Comparison of ENCODE assay signal across 1 cellular context in the genomic region with DNA sequence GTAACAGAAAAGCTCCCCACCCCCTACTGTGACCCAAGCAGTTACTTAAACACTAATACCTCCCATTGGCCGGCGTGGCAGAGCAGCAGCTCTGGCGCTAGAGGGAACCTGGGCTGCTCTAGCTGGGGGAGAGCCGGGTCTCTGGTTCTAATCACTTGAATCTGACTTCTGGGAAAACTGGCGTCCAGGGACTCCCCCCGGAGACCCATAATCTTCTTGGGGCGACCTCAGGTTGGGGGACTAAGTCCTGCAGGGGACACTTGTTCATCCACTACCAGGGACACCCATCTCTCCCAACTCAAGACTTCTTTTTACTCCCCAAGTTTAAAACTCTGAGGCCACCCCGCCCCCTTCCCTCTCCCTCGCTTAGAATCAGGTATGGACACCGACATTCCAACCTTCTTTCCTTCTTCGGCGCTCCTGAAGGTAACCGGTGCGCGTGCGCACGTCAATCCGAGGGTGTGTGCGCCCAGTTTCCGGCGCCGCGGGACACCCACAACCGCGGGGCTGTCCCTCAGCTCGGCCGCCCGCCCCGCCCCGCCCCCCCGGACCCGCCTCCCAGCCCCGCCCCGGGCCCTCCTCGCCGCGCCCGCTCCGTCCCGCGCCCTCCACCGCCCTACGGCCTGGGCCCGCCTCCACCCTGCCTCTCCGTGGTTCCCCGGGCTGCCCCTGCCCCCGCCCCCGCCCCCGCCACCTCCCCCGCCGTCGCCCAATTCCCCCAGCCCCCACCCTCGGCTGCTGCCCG.
TF ChIP-seq lines count a peak whose summit lies in the region.

A gene with protein sequence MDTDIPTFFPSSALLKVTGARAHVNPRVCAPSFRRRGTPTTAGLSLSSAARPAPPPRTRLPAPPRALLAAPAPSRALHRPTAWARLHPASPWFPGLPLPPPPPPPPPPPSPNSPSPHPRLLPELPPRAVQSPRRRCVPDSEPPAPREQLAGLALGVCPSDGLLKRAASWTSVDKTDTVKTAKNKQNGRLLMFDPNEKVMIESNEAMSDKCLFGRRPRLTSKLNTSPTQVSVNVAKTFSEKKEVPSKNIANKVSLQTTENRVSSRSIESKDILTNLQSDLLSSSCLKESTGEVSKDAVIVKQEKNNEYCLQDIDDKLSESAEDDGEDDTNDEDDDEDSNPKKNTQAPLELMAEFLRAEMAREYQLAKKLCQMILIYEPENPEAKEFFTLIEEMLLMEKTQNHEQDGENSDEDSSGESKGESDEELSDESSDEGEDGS (plus strand): TSS at position 75 of the 745 bp plus-strand sequence. CDS start 304 bp downstream, at position 379.

TF ChIP-seq in HepG2, 621 proteins besides CTCF, POLR2A, EP300 and RAD21 (continued from another document and continues in another):
- TF ChIP-seq TEAD3 (CRISPR knock-in tag; optimal IDR thresholded peaks at IDR 0.05; ENCODE audit: borderline replicate concordance) (peak; percentile 71), MAZ (IDR thresholded peaks at IDR 0.05; ENCODE audit: borderline replicate concordance, low read depth, low read length) (no peak), MAZ (CRISPR knock-in tag; IDR thresholded peaks at IDR 0.05; ENCODE audit: low read depth) (0 out of 2 replicates have a peak, but pooled peaks have one; percentile 56), ETV5 (CRISPR knock-in tag; IDR thresholded peaks at IDR 0.05; ENCODE audit: borderline replicate concordance) (peak; percentile 38; the same call in 1 of the 2 replicates), SRF (IDR thresholded peaks at IDR 0.05; ENCODE audit: low read depth, low read length) (peak; percentile 50), ZNF614 (CRISPR knock-in tag; IDR thresholded peaks at IDR 0.05; ENCODE audit: borderline replicate concordance) (peak; percentile 46; the same call in 1 of the 2 replicates), POGZ (CRISPR knock-in tag; IDR thresholded peaks at IDR 0.05) (0 out of 2 replicates have a peak, but pooled peaks have one; percentile 12), GABPB1 (CRISPR knock-in tag; IDR thresholded peaks at IDR 0.05) (peak; percentile 73), HDAC6 (IDR thresholded peaks at IDR 0.05; ENCODE audit: low read depth, low read length) (no peak), HDAC2 (CRISPR knock-in tag; IDR thresholded peaks at IDR 0.05) (peak; percentile 18; the same call in 1 of the 2 replicates), SAP130 (CRISPR knock-in tag; IDR thresholded peaks at IDR 0.05; ENCODE audit: low read depth) (peak; percentile 65), ASH2L (IDR thresholded peaks at IDR 0.05; ENCODE audit: insufficient read length, low read depth, low read length) (peak; percentile 10), XRCC5 (optimal IDR thresholded peaks at IDR 0.05; ENCODE audit: low read length) (peak; percentile 19), KMT2A (CRISPR knock-in tag; IDR thresholded peaks at IDR 0.05) (0 out of 2 replicates have a peak, but pooled peaks have one; percentile 10), ZNF543 (CRISPR knock-in tag; IDR thresholded peaks at IDR 0.05) (peak; percentile 6; the same call in 1 of the 2 replicates), ZNF331 (CRISPR knock-in tag; IDR thresholded peaks at IDR 0.05) (peak; percentile 24; the same call in 1 of the 2 replicates), YEATS4 (CRISPR knock-in tag; IDR thresholded peaks at IDR 0.05; ENCODE audit: borderline replicate concordance) (0 out of 2 replicates have a peak, but pooled peaks have one; percentile 16), ZNF207 (IDR thresholded peaks at IDR 0.05; ENCODE audit: borderline replicate concordance) (no peak), ZNF33A (CRISPR knock-in tag; IDR thresholded peaks at IDR 0.05; ENCODE audit: borderline replicate concordance) (no peak), CAMTA2 (CRISPR knock-in tag; IDR thresholded peaks at IDR 0.05; ENCODE audit: borderline replicate concordance) (0 out of 2 replicates have a peak, but pooled peaks have one; percentile 53), ZNF572 (CRISPR knock-in tag; IDR thresholded peaks at IDR 0.05) (0 out of 2 replicates have a peak, but pooled peaks have one; percentile 14), ZNF136 (CRISPR knock-in tag; IDR thresholded peaks at IDR 0.05; ENCODE audit: low read depth) (peak; percentile 68; the same call in 1 of the 2 replicates), ZMYM4 (CRISPR knock-in tag; IDR thresholded peaks at IDR 0.05) (peak; percentile 3; the same call in 1 of the 2 replicates), PPARG (CRISPR knock-in tag; conservative IDR thresholded peaks at IDR 0.05) (0 out of 2 replicates have a peak, but pooled peaks have one; percentile 9), TOE1 (CRISPR knock-in tag; IDR thresholded peaks at IDR 0.05) (0 out of 2 replicates have a peak, but pooled peaks have one; percentile 50), THAP11 (CRISPR knock-in tag; IDR thresholded peaks at IDR 0.05) (0 out of 2 replicates have a peak, but pooled peaks have one; percentile 16), POLR2G (IDR thresholded peaks at IDR 0.05; ENCODE audit: low read depth, low read length) (peak; percentile 56; the same call in 1 of the 2 replicates), EHMT2 (IDR thresholded peaks at IDR 0.05; ENCODE audit: borderline replicate concordance, low read depth, low read length) (no peak), SP1 (IDR thresholded peaks at IDR 0.05) (no peak), SP1 (CRISPR knock-in tag; IDR thresholded peaks at IDR 0.05) (peak; percentile 65; the same call in 1 of the 2 replicates), SMAD3 (CRISPR knock-in tag; IDR thresholded peaks at IDR 0.05) (0 out of 2 replicates have a peak, but pooled peaks have one; percentile 25), KDM2A (CRISPR knock-in tag; IDR thresholded peaks at IDR 0.05; ENCODE audit: borderline replicate concordance, low read depth) (0 out of 2 replicates have a peak, but pooled peaks have one; percentile 5), PAWR (CRISPR knock-in tag; IDR thresholded peaks at IDR 0.05; ENCODE audit: borderline replicate concordance) (no peak)
- TF ChIP-seq, protein P1, sequence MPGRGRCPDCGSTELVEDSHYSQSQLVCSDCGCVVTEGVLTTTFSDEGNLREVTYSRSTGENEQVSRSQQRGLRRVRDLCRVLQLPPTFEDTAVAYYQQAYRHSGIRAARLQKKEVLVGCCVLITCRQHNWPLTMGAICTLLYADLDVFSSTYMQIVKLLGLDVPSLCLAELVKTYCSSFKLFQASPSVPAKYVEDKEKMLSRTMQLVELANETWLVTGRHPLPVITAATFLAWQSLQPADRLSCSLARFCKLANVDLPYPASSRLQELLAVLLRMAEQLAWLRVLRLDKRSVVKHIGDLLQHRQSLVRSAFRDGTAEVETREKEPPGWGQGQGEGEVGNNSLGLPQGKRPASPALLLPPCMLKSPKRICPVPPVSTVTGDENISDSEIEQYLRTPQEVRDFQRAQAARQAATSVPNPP (CRISPR knock-in tag; IDR thresholded peaks at IDR 0.05): no peak
- TF ChIP-seq, protein P2, sequence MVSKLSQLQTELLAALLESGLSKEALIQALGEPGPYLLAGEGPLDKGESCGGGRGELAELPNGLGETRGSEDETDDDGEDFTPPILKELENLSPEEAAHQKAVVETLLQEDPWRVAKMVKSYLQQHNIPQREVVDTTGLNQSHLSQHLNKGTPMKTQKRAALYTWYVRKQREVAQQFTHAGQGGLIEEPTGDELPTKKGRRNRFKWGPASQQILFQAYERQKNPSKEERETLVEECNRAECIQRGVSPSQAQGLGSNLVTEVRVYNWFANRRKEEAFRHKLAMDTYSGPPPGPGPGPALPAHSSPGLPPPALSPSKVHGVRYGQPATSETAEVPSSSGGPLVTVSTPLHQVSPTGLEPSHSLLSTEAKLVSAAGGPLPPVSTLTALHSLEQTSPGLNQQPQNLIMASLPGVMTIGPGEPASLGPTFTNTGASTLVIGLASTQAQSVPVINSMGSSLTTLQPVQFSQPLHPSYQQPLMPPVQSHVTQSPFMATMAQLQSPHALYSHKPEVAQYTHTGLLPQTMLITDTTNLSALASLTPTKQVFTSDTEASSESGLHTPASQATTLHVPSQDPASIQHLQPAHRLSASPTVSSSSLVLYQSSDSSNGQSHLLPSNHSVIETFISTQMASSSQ (IDR thresholded peaks at IDR 0.05; ENCODE audit: low read depth): 0 out of 2 replicates have a peak, but pooled peaks have one; percentile 15
- TF ChIP-seq, protein P2 (CRISPR knock-in tag; IDR thresholded peaks at IDR 0.05; ENCODE audit: borderline replicate concordance): no peak; the same call in 1 of the 2 replicates
- TF ChIP-seq, protein P3, sequence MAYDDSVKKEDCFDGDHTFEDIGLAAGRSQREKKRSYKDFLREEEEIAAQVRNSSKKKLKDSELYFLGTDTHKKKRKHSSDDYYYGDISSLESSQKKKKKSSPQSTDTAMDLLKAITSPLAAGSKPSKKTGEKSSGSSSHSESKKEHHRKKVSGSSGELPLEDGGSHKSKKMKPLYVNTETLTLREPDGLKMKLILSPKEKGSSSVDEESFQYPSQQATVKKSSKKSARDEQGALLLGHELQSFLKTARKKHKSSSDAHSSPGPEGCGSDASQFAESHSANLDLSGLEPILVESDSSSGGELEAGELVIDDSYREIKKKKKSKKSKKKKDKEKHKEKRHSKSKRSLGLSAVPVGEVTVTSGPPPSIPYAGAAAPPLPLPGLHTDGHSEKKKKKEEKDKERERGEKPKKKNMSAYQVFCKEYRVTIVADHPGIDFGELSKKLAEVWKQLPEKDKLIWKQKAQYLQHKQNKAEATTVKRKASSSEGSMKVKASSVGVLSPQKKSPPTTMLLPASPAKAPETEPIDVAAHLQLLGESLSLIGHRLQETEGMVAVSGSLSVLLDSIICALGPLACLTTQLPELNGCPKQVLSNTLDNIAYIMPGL (CRISPR knock-in tag; IDR thresholded peaks at IDR 0.05; ENCODE audit: borderline replicate concordance in 1 of 2, low read depth in 1 of 2): peak in 1 of 2 experiments; percentile 27; a peak in 1 of 4 replicates
- TF ChIP-seq, protein P4, sequence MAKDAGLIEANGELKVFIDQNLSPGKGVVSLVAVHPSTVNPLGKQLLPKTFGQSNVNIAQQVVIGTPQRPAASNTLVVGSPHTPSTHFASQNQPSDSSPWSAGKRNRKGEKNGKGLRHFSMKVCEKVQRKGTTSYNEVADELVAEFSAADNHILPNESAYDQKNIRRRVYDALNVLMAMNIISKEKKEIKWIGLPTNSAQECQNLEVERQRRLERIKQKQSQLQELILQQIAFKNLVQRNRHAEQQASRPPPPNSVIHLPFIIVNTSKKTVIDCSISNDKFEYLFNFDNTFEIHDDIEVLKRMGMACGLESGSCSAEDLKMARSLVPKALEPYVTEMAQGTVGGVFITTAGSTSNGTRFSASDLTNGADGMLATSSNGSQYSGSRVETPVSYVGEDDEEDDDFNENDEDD (CRISPR knock-in tag; IDR thresholded peaks at IDR 0.05; ENCODE audit: borderline replicate concordance): 0 out of 2 replicates have a peak, but pooled peaks have one; percentile 7
- TF ChIP-seq, protein P5, sequence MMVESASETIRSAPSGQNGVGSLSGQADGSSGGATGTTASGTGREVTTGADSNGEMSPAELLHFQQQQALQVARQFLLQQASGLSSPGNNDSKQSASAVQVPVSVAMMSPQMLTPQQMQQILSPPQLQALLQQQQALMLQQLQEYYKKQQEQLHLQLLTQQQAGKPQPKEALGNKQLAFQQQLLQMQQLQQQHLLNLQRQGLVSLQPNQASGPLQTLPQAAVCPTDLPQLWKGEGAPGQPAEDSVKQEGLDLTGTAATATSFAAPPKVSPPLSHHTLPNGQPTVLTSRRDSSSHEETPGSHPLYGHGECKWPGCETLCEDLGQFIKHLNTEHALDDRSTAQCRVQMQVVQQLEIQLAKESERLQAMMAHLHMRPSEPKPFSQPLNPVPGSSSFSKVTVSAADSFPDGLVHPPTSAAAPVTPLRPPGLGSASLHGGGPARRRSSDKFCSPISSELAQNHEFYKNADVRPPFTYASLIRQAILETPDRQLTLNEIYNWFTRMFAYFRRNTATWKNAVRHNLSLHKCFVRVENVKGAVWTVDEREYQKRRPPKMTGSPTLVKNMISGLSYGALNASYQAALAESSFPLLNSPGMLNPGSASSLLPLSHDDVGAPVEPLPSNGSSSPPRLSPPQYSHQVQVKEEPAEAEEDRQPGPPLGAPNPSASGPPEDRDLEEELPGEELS (CRISPR knock-in tag; IDR thresholded peaks at IDR 0.05): 0 out of 2 replicates have a peak, but pooled peaks have one; percentile 16
- TF ChIP-seq, protein P6, sequence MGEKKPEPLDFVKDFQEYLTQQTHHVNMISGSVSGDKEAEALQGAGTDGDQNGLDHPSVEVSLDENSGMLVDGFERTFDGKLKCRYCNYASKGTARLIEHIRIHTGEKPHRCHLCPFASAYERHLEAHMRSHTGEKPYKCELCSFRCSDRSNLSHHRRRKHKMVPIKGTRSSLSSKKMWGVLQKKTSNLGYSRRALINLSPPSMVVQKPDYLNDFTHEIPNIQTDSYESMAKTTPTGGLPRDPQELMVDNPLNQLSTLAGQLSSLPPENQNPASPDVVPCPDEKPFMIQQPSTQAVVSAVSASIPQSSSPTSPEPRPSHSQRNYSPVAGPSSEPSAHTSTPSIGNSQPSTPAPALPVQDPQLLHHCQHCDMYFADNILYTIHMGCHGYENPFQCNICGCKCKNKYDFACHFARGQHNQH (CRISPR knock-in tag; IDR thresholded peaks at IDR 0.05): peak; percentile 8; the same call in 1 of the 2 replicates
